In genomic region chr9:14608521-14608920, GRCh38 we compare ENCODE assay signal across 28 cellular contexts.
DNase-seq lines count a peak whose midpoint lies in the region; ATAC-seq, FAIRE-seq and TF ChIP-seq lines count a peak whose summit lies in the region.
"Had no signal": no experiment of that assay in that cellular context is flagged by ENCODE, and none has a peak within 500 bp of the region (broad histone marks: within the 10 kb centered on the region; RNA-seq: fewer than 3 reads in every experiment).

No MANE protein-coding gene starts in this region.

- TF ChIP-seq POLR2A in GM12891 (IDR thresholded peaks at IDR 0.05; ENCODE audit: low read depth, low read length) = no peak

- H3K36me3 ChIP-seq in SK-N-MC (ENCODE audit: insufficient read depth, low read length) = peaks cover 23% of the 10 kb centered on the region
- H3K36me3 ChIP-seq: ovary had no signal

- DNase-seq in GM12891 (ENCODE audit: insufficient read length, low spot score) (no peak), NCI-H1417 treated with DMSO at 0.1 percent for 48 hours (lab: John Stamatoyannopoulos, UW) (peak; percentile 66), NCI-H446 (lab: John Stamatoyannopoulos, UW) (peak; percentile 100), SK-N-MC (ENCODE audit: low read depth, low spot score) (no peak), DMS114 treated with DMSO at 0.1 percent for 48 hours (lab: John Stamatoyannopoulos, UW; ENCODE audit: unreplicated experiment) (no peak)
- no peak for DNase-seq in activated CD4-positive, alpha-beta T cell treated with anti-CD3 and anti-CD28 coated beads for 4 hours
- DNase-seq: ACHN; activated CD4-positive, CD25-positive, alpha-beta regulatory T cell; activated T-cell treated with anti-CD3 and anti-CD28 coated beads, Interleukin-2, amount 50 U/mL, for 4 hours; CD4-positive, alpha-beta memory T cell; DMS 273 treated with DMSO at 0.1 percent for 48 hours; endodermal cell; HCEC 1CT; Karpas-422; NCI-H2107; NCI-H526; nephron progenitor cell; ovary; T-helper 1 cell; trophoblast cell had no signal

- H3K9ac ChIP-seq in SK-N-MC (ENCODE audit: insufficient read length) = no peak overlapping the region

- no peaks in the 10 kb centered on the region; the same call in 1 of the 2 replicates for H3K9me3 ChIP-seq in SK-N-MC (ENCODE audit: low read depth, low read length)
- H3K9me3 ChIP-seq: ovary had no signal

- ATAC-seq in GM19467 (IDR thresholded peaks at IDR 0.05; ENCODE audit: unreplicated experiment) (no peak), HG02981 (IDR thresholded peaks at IDR 0.05; ENCODE audit: unreplicated experiment) (no peak)
- ATAC-seq: activated T-cell treated with anti-CD3 and anti-CD28 coated beads, Interleukin-2, amount 50 U/mL, for 4 hours; esophagus mucosa; left lobe of liver; stimulated activated effector memory CD8-positive, alpha-beta T cell treated with anti-CD3 and anti-CD28 coated beads, Interleukin-12 subunit alpha, Interleukin-12 subunit beta, amount 100 ng/mL, for 72 hours had no signal

- H3K27ac ChIP-seq in SK-N-MC = 0 out of 2 replicates have a peak overlapping the region, but pooled peaks have one; percentile 9
- H3K27ac ChIP-seq: ovary, RWPE1 had no signal

- H3K4me3 ChIP-seq in SK-N-MC = no peak overlapping the region
- H3K4me3 ChIP-seq: ovary had no signal

- peak; percentile 45 for FAIRE-seq in GM12891 (lab: Jason Lieb, UNC)
- FAIRE-seq: G401.6, islet of Langerhans had no signal

TF ChIP-seq in GM12891, 5 proteins besides CTCF, POLR2A, EP300 and RAD21:
- TF ChIP-seq TAF1 (IDR thresholded peaks at IDR 0.05; ENCODE audit: low read depth, low read length) = no peak
- no peak for TF ChIP-seq SPI1 (IDR thresholded peaks at IDR 0.05; ENCODE audit: low read depth, low read length)
- TF ChIP-seq POLR2AphosphoS5 (IDR thresholded peaks at IDR 0.05; ENCODE audit: low read depth, low read length) = no peak
- TF ChIP-seq POU2F2 (IDR thresholded peaks at IDR 0.05; ENCODE audit: low read depth, low read length) = no peak
- no peak for TF ChIP-seq PAX5 (IDR thresholded peaks at IDR 0.05; ENCODE audit: insufficient read depth, low read length, severe bottlenecking)

Comparison
In these comparisons a context has a peak if more than half of its experiments do, and no peak if none do; other contexts are left out.
1. DNase-seq: peak in NCI-H1417 treated with DMSO at 0.1 percent for 48 hours (single experiment) and NCI-H446 (2 of 2); none in GM12891 (single experiment), SK-N-MC (single experiment), activated CD4-positive, alpha-beta T cell treated with anti-CD3 and anti-CD28 coated beads for 4 hours (0 of 2) and DMS114 treated with DMSO at 0.1 percent for 48 hours (single experiment).